Comparison of ENCODE assay signal across 11 cellular contexts in the genomic region with DNA sequence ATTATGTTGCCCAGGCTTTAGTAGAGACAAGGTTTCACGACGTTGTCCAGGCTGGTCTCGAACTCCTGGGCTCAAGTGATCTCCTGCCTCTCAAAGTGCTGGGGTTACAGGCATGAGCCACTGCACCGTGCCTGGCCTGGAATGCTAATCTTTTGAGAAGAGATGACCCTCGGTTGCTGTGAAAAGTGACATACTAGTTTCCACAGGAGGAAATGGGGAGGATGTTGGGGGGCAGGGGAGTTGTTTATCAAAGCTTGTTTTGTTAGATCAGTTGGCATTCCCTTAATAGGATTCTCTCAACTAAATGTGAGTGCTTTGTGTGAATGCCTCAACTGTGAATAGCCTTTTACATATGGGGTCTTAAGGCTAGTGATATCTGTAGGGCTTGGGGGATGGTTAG. TPM values are rescaled to one million over a fixed set of nuclear protein-coding genes. Genes with fewer than 3 reads are reported as not detected.
DNase-seq lines count a peak whose midpoint lies in the region; ATAC-seq and TF ChIP-seq lines count a peak whose summit lies in the region.
"Had no signal": no experiment of that assay in that cellular context is flagged by ENCODE, and none has a peak within 500 bp of the region (broad histone marks: within the 10 kb centered on the region; RNA-seq: fewer than 3 reads in every experiment).

No MANE protein-coding gene starts in this region.

- DNase-seq in right cardiac atrium (no peak), heart right ventricle (no peak), Panc1 (ENCODE audit: low read depth, low spot score) (no peak), epithelial cell of esophagus (ENCODE audit: low read depth) (no peak), osteoblast (ENCODE audit: insufficient read length, low spot score, missing footprints) (no peak), activated gamma-delta T cell treated with Interleukin-2 at 50 U/mL for 16 hours (no peak)
- DNase-seq: brain microvascular endothelial cell, foreskin fibroblast, tibial artery had no signal

- peaks cover 11% of the 10 kb centered on the region for H4K20me1 ChIP-seq in osteoblast (ENCODE audit: insufficient read depth, low read length)

- peaks cover 43% of the 10 kb centered on the region for H3K79me2 ChIP-seq in osteoblast (ENCODE audit: insufficient read depth, low read length)

- H3K4me1 ChIP-seq in right cardiac atrium (ENCODE audit: control insufficient read depth, insufficient read depth, low read length) = peaks cover 4% of the 10 kb centered on the region
- peaks cover 15 to 55% (median 43%) of the 10 kb centered on the region in 9 donors for H3K4me1 ChIP-seq in heart right ventricle
- H3K4me1 ChIP-seq in Panc1 (ENCODE audit: control insufficient read depth, insufficient read depth, low read length) = peaks cover 37% of the 10 kb centered on the region
- H3K4me1 ChIP-seq in osteoblast (ENCODE audit: insufficient read depth, low read length) = peaks cover 57% of the 10 kb centered on the region

- WGBS in right cardiac atrium = 51% methylated on average over 5 of the region's 5 CpGs
- WGBS in heart right ventricle, 2 donors = 53 to 57% methylated on average over 5 of the region's 5 CpGs

- in situ Hi-C loops in Panc1 (cut with HindIII; ENCODE audit: low pct_unique_long_range_greater_than_20kb, low sequenced_read_pairs) = no loop called here

- POLR2A ChIA-PET in Panc1 (lab: Charles Lee) = interaction anchor here (0.6 to 0.7 kb wide), 3 partner anchors 10 to 354 kb away, joined by 3 to 6 read pairs (median 6); no protein-coding TSS in a partner anchor

- H3K27ac ChIP-seq in right cardiac atrium (ENCODE audit: low read length) (peak overlapping the region; percentile 65), heart right ventricle (peak overlapping the region in 3 of 10 donors; percentile 13 to 28 (median 17)), Panc1 (ENCODE audit: low read length) (peak overlapping the region; percentile 99), temporal lobe (ENCODE audit: low read depth, low read length) (peak overlapping the region; percentile 31), osteoblast (ENCODE audit: low read depth, low read length) (no peak overlapping the region)
- H3K27ac ChIP-seq: brain microvascular endothelial cell, tibial artery had no signal

- H3K9me3 ChIP-seq in right cardiac atrium (ENCODE audit: control insufficient read depth, low read length) (no peaks in the 10 kb centered on the region), heart right ventricle (no peaks in the 10 kb centered on the region), Panc1 (ENCODE audit: control insufficient read depth, insufficient read depth, low read depth, low read length) (no peaks in the 10 kb centered on the region), osteoblast (ENCODE audit: low read depth, low read length) (no peaks in the 10 kb centered on the region)
- H3K9me3 ChIP-seq: tibial artery had no signal

- no peak overlapping the region for H2AFZ ChIP-seq in osteoblast (ENCODE audit: low read length)

- H3K36me3 ChIP-seq in heart right ventricle (peaks cover 0 to 52% (median 13%) of the 10 kb centered on the region in 9 donors), Panc1 (ENCODE audit: control insufficient read depth, insufficient read depth, low read length) (peaks cover 45% of the 10 kb centered on the region), osteoblast (ENCODE audit: insufficient read depth, low read length) (peaks cover 57% of the 10 kb centered on the region)

- H3K4me3 ChIP-seq in right cardiac atrium (ENCODE audit: low read length) = no peak overlapping the region
- no peak overlapping the region for H3K4me3 ChIP-seq in heart right ventricle
- no peak overlapping the region for H3K4me3 ChIP-seq in Panc1 (ENCODE audit: low read depth in 2 of 2, low read length in 2 of 2)
- peak overlapping the region; percentile 83 for H3K4me3 ChIP-seq in epithelial cell of esophagus (ENCODE audit: low read length)
- no peak overlapping the region for H3K4me3 ChIP-seq in osteoblast (ENCODE audit: insufficient read depth, low read length)
- H3K4me3 ChIP-seq: tibial artery had no signal

- CTCF ChIA-PET in Panc1 (lab: Charles Lee) = no interaction called here

- H3K27me3 ChIP-seq in right cardiac atrium (ENCODE audit: control insufficient read depth, insufficient read depth) (no peaks in the 10 kb centered on the region), heart right ventricle (no peaks in the 10 kb centered on the region), Panc1 (ENCODE audit: control insufficient read depth, insufficient read depth, low read length) (no peaks in the 10 kb centered on the region), osteoblast (ENCODE audit: insufficient read depth, low read length) (no peaks in the 10 kb centered on the region)
- H3K27me3 ChIP-seq: brain microvascular endothelial cell, tibial artery had no signal

- intact Hi-C loops in right cardiac atrium (cut with DNase I) = no loop called here
- intact Hi-C loops in heart right ventricle (cut with DNase I) = no loop called here
- intact Hi-C loops in Panc1 (cut with micrococcal nuclease; ENCODE audit: unreplicated experiment) = no loop called here

- ATAC-seq in right cardiac atrium (no peak), heart right ventricle (no peak), Panc1 (no peak), HG03097 (IDR thresholded peaks at IDR 0.05; ENCODE audit: low FRiP score, unreplicated experiment) (no peak)

- TF ChIP-seq CTCF in heart right ventricle (IDR thresholded peaks at IDR 0.05) (no peak), Panc1 (IDR thresholded peaks at IDR 0.05) (no peak), epithelial cell of esophagus (IDR thresholded peaks at IDR 0.05; ENCODE audit: insufficient read depth, low read depth, low read length, missing control alignments) (no peak), osteoblast (IDR thresholded peaks at IDR 0.05; ENCODE audit: extremely low read depth, low read depth, low read length) (no peak)

- H3K4me2 ChIP-seq in osteoblast (ENCODE audit: insufficient read depth, low read length) = no peak overlapping the region

- no TSS peak for BruUV-seq in Panc1 (replicated peaks; lab: Mats Ljungman, UMichigan)

RNA-seq across cellular contexts. Expression of gene MATR3, which starts 16.4 kb away (rescaled TPM):
- total RNA-seq in right cardiac atrium (100 to 1,000 TPM; 144 to 162 (median 147) TPM), heart right ventricle (100 to 1,000 TPM; 122 to 209 (median 176) TPM), Panc1 (2021; ENCODE audit: unreplicated experiment) (194 TPM), temporal lobe (631 TPM), osteoblast (263 and 284 TPM in 2 replicates)
- polyA plus RNA-seq in right cardiac atrium (151 TPM), heart right ventricle (100 to 1,000 TPM in 1 of 2 donors, 10 to 100 TPM in 1; 86.8 to 134 TPM)
- polyA plus RNA-seq in Panc1 (2012; ENCODE audit: insufficient read length) = 122 TPM
